ENCODE assay signal across 1 cellular context in the genomic region with DNA sequence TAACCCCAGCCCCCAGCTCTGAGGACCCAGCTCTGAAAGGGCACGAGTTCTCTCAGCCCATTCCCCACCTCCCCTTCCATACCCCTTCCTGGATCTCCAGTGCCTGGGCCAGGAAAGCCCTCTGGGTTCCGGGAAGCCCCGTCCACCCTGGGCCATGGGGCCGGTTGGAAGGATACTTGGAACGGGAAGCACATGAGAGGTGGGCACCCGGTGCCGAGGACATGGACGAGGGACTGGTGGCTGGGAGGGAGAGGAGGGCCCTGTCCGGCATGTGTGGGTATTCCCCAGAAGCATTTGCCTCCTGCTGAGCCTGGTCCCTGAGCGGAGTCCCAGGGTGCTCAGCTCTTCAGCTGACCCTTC.
TF ChIP-seq lines count a peak whose summit lies in the region.

No MANE protein-coding gene starts in this region.

TF ChIP-seq in WTC11, 78 proteins besides CTCF, POLR2A, EP300 and RAD21:
- TF ChIP-seq, protein P1, sequence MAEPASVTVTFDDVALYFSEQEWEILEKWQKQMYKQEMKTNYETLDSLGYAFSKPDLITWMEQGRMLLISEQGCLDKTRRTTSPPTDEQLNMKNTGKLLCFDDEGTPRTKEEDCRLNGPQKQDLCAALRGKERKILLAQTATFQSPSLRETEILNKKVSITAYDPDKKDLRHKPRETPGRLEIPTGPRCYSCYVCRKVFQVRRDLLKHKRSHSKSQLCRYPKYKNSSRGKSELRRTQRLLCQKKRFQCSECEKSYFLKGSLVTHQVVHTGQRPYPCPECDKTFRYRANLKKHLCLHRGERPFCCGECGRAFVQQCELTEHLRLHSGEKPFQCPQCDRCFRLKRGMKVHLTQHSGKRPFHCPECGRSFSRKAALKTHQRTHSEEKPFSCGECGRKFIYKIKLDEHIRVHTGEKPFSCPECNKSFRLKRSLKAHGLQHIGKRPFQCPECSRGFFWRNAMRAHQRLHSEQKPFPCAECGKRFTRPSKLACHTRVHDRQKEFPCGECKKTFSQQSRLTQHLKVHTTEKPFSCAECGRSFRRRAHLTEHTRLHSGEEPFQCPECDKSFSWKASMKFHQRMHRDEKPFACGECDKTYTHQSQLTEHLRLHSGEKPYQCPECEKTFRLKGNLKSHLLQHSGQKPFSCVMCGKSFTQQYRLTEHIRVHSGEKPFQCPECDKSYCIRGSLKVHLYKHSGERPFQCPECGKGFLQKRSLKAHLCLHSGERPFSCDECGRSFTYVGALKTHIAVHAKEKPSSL (CRISPR knock-in tag; conservative IDR thresholded peaks at IDR 0.05): no peak
- TF ChIP-seq, protein P2, sequence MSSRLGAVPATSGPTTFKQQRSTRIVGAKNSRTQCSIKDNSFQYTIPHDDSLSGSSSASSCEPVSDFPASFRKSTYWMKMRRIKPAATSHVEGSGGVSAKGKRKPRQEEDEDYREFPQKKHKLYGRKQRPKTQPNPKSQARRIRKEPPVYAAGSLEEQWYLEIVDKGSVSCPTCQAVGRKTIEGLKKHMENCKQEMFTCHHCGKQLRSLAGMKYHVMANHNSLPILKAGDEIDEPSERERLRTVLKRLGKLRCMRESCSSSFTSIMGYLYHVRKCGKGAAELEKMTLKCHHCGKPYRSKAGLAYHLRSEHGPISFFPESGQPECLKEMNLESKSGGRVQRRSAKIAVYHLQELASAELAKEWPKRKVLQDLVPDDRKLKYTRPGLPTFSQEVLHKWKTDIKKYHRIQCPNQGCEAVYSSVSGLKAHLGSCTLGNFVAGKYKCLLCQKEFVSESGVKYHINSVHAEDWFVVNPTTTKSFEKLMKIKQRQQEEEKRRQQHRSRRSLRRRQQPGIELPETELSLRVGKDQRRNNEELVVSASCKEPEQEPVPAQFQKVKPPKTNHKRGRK (CRISPR knock-in tag; IDR thresholded peaks at IDR 0.05; ENCODE audit: borderline replicate concordance): no peak
- TF ChIP-seq CBFB (CRISPR knock-in tag; IDR thresholded peaks at IDR 0.05; ENCODE audit: low read depth): no peak
- TF ChIP-seq, protein P3, sequence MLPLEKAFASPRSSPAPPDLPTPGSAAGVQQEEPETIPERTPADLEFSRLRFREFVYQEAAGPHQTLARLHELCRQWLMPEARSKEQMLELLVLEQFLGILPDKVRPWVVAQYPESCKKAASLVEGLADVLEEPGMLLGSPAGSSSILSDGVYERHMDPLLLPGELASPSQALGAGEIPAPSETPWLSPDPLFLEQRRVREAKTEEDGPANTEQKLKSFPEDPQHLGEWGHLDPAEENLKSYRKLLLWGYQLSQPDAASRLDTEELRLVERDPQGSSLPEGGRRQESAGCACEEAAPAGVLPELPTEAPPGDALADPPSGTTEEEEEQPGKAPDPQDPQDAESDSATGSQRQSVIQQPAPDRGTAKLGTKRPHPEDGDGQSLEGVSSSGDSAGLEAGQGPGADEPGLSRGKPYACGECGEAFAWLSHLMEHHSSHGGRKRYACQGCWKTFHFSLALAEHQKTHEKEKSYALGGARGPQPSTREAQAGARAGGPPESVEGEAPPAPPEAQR (CRISPR knock-in tag; IDR thresholded peaks at IDR 0.05): no peak
- no peak for TF ChIP-seq GABPB1 (CRISPR knock-in tag; IDR thresholded peaks at IDR 0.05)
- TF ChIP-seq, protein P4, sequence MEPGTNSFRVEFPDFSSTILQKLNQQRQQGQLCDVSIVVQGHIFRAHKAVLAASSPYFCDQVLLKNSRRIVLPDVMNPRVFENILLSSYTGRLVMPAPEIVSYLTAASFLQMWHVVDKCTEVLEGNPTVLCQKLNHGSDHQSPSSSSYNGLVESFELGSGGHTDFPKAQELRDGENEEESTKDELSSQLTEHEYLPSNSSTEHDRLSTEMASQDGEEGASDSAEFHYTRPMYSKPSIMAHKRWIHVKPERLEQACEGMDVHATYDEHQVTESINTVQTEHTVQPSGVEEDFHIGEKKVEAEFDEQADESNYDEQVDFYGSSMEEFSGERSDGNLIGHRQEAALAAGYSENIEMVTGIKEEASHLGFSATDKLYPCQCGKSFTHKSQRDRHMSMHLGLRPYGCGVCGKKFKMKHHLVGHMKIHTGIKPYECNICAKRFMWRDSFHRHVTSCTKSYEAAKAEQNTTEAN (CRISPR knock-in tag; IDR thresholded peaks at IDR 0.05): no peak
- TF ChIP-seq, protein P5, sequence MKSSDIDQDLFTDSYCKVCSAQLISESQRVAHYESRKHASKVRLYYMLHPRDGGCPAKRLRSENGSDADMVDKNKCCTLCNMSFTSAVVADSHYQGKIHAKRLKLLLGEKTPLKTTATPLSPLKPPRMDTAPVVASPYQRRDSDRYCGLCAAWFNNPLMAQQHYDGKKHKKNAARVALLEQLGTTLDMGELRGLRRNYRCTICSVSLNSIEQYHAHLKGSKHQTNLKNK (CRISPR knock-in tag; IDR thresholded peaks at IDR 0.05): no peak
- TF ChIP-seq FOXP1 (CRISPR knock-in tag; IDR thresholded peaks at IDR 0.05; ENCODE audit: borderline replicate concordance): no peak
- no peak for TF ChIP-seq SP1 (CRISPR knock-in tag; conservative IDR thresholded peaks at IDR 0.05)
- TF ChIP-seq IRF2 (CRISPR knock-in tag; IDR thresholded peaks at IDR 0.05; ENCODE audit: borderline replicate concordance, low read depth): no peak
- TF ChIP-seq CREB1 (CRISPR knock-in tag; IDR thresholded peaks at IDR 0.05): no peak
- no peak for TF ChIP-seq KAT7 (CRISPR knock-in tag; IDR thresholded peaks at IDR 0.05; ENCODE audit: borderline replicate concordance)
- no peak for TF ChIP-seq OVOL2 (CRISPR knock-in tag; IDR thresholded peaks at IDR 0.05; ENCODE audit: borderline replicate concordance)
TF ChIP-seq in WTC11: peak in this region for 0.
